8 cellular contexts compared by ENCODE assay signal in the genomic region with DNA sequence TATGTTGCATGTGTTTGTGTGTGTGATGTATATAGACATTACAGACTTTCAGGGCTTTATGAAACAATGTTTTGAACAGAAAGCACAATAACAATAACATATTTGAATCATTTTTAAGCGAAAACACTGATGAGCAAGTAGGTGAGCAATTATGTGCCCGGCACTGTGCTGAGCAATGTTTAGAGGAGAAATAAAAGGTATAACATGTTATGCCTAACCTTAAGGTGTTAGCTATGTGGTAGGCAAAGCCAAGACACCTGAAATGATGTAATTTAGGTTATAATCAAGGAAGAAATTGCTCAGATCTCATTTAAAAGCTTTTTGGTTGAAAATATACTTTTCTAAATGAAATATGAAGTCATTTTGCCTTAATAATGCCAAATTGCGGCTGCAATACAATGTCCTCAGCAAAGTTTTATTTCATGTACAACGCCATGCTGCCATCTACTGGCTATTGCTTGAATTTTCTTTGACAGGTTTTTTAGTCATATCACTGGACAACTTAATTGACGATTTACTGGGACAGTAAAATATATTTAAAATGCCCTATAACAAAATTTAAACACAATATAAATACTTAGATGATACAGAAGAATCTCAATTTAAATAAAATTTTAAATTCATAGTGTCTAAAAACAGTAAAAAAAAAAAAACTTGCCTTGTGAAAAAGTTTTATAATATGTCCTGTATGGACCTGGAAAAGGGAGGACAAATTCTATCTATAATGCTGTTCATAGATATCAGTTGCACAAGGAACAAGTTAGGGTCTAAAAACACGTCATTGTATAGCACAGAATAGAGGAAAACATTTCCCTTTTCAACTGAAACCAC.
DNase-seq lines count a peak whose midpoint lies in the region; ATAC-seq, FAIRE-seq and TF ChIP-seq lines count a peak whose summit lies in the region.

No MANE protein-coding gene starts in this region.

- TF ChIP-seq CTCF in epithelial cell of esophagus (IDR thresholded peaks at IDR 0.05; ENCODE audit: insufficient read depth, low read depth, low read length, missing control alignments) (peak; percentile 70), nephron progenitor cell (IDR thresholded peaks at IDR 0.05) (peak; percentile 80)

- no peak overlapping the region for H3K27ac Mint-ChIP-seq in nephron progenitor cell

- H3K36me3 Mint-ChIP-seq in nephron progenitor cell (ENCODE audit: low read depth): no peaks in the 10 kb centered on the region

- H3K27me3 Mint-ChIP-seq in nephron progenitor cell (ENCODE audit: low read depth, poor library complexity): peaks cover 6% of the 10 kb centered on the region

- FAIRE-seq in TTC549 (lab: Jason Lieb, UNC): peak; percentile 92

- H3K9me3 Mint-ChIP-seq in nephron progenitor cell: no peaks in the 10 kb centered on the region

- H3K4me3 Mint-ChIP-seq in nephron progenitor cell: no peak overlapping the region

- no peak overlapping the region for H3K4me3 ChIP-seq in epithelial cell of esophagus (ENCODE audit: low read length)

- H3K4me1 Mint-ChIP-seq in nephron progenitor cell: no peaks in the 10 kb centered on the region

- DNase-seq in SIG-M5 treated with dmso at 0.1 percent for 504 hours (lab: John Stamatoyannopoulos, UW; ENCODE audit: unreplicated experiment): peak; percentile 42
- DNase-seq in SIG-M5 (lab: John Stamatoyannopoulos, UW): no peak
- DNase-seq in LoVo (ENCODE audit: low spot score): peak; percentile 63
- DNase-seq in epithelial cell of esophagus (ENCODE audit: low read depth): peak; percentile 66
- DNase-seq in nephron progenitor cell: peak; percentile 33

- ATAC-seq in GM21528 (IDR thresholded peaks at IDR 0.05; ENCODE audit: low FRiP score, unreplicated experiment) (peak; percentile 65), HG03439 (IDR thresholded peaks at IDR 0.05; ENCODE audit: unreplicated experiment) (no peak)
